ENCODE assay signal across 23 cellular contexts in the genomic region with DNA sequence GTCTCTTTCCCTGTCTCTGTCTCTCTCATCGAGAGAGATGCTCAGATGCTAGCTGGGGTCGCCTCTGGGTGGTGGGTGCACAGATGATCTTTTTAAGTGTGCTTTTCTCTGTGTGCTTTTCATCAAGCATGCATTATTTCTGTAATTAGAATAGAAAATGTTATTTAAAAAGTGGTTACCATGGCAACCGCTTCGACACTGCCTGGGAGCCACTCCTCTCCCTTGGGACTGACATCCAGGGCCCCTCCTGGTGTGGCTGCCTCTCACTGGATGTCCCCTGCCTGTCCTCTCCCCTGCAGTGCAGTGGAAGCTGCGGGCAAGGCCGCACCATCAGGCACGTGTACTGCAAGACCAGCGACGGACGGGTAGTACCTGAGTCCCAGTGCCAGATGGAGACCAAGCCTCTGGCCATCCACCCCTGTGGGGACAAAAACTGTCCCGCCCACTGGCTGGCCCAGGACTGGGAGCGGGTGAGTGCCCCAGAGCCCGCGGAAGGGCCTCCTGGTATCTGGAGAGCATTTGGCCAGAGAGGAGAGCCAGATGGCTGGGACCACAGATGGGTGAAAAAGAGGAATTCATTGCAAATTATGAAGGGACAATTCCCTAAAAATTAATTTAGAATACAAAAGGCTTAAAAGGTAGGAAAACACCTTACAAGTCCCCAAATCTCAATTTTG. TPM values are rescaled to one million over a fixed set of nuclear protein-coding genes. Genes with fewer than 3 reads are reported as not detected.
"Had no signal": no experiment of that assay in that cellular context is flagged by ENCODE, and none has a peak within 500 bp of the region (broad histone marks: within the 10 kb centered on the region; RNA-seq: fewer than 3 reads in every experiment).

No MANE protein-coding gene starts in this region.

- H3K27me3 Mint-ChIP-seq: activated naive CD8-positive, alpha-beta T cell treated with anti-CD3 and anti-CD28 coated beads for 36 hours; stimulated activated naive CD8-positive, alpha-beta T cell treated with anti-CD3 and anti-CD28 coated beads, Interleukin-15, amount 100 ng/mL, for 72 hours had no signal

- ATAC-seq: activated T-cell treated with anti-CD3 and anti-CD28 coated beads, Interleukin-2, amount 50 U/mL, for 4 hours; natural killer cell; sciatic nerve; stimulated activated effector memory CD8-positive, alpha-beta T cell treated with anti-CD3 and anti-CD28 coated beads, Interleukin-12 subunit alpha, Interleukin-12 subunit beta, amount 100 ng/mL, for 72 hours; stimulated activated naive CD8-positive, alpha-beta T cell treated with anti-CD3 and anti-CD28 coated beads, Interleukin-15, amount 100 ng/mL, for 72 hours had no signal

- DNase-seq: activated CD8-positive, alpha-beta memory T cell treated with anti-CD3 and anti-CD28 coated beads for 24 hours; activated CD8-positive, alpha-beta memory T cell treated with anti-CD3 and anti-CD28 coated beads, Interleukin-2, amount 50 U/mL, for 4 hours; activated naive CD4-positive, alpha-beta T cell treated with Interleukin-2 at 50 U/mL for 16 hours; activated naive CD8-positive, alpha-beta T cell treated with anti-CD3 and anti-CD28 coated beads for 36 hours; activated T-cell treated with anti-CD3 and anti-CD28 coated beads, Interleukin-2, amount 50 U/mL, for 4 hours; hypothalamus; left ventricle myocardium inferior; natural killer cell; posterior cingulate gyrus; small intestine; stimulated activated CD4-positive, alpha-beta T cell treated with anti-CD3 and anti-CD28 coated beads, Interleukin-2, amount 100 ng/mL, for 24 hours; stimulated activated naive CD8-positive, alpha-beta T cell treated with anti-CD3 and anti-CD28 coated beads, Interleukin-15, amount 100 ng/mL, for 72 hours had no signal

- H3K4me3 Mint-ChIP-seq: activated naive CD8-positive, alpha-beta T cell treated with anti-CD3 and anti-CD28 coated beads for 36 hours; activated T-cell treated with anti-CD3 and anti-CD28 coated beads, Interleukin-2, amount 50 U/mL, for 4 hours; central memory CD8-positive, alpha-beta T cell; mesothelial cell of epicardium; natural killer cell; stimulated activated effector memory CD8-positive, alpha-beta T cell treated with anti-CD3 and anti-CD28 coated beads, Interleukin-12 subunit alpha, Interleukin-12 subunit beta, amount 100 ng/mL, for 72 hours; stimulated activated naive CD8-positive, alpha-beta T cell treated with anti-CD3 and anti-CD28 coated beads, Interleukin-15, amount 100 ng/mL, for 72 hours had no signal

- H3K9me3 Mint-ChIP-seq: activated naive CD8-positive, alpha-beta T cell treated with anti-CD3 and anti-CD28 coated beads for 36 hours; activated T-cell treated with anti-CD3 and anti-CD28 coated beads, Interleukin-2, amount 50 U/mL, for 4 hours; activated T-helper 2 cell treated with anti-CD3 and anti-CD28 coated beads, Interferon-gamma antibody, Interleukin-2, Interleukin-4, amounts not matched to agents 10 μg/mL and 5 μg/mL and 100 μg/mL, durations not matched to agents 14 hours and 24 hours and 36 hours; central memory CD8-positive, alpha-beta T cell; mesothelial cell of epicardium; natural killer cell; stimulated activated effector memory CD8-positive, alpha-beta T cell treated with anti-CD3 and anti-CD28 coated beads, Interleukin-12 subunit alpha, Interleukin-12 subunit beta, amount 100 ng/mL, for 72 hours; stimulated activated naive CD8-positive, alpha-beta T cell treated with anti-CD3 and anti-CD28 coated beads, Interleukin-15, amount 100 ng/mL, for 72 hours had no signal

- H3K27ac Mint-ChIP-seq: activated naive CD8-positive, alpha-beta T cell treated with anti-CD3 and anti-CD28 coated beads for 36 hours; activated T-helper 2 cell treated with anti-CD3 and anti-CD28 coated beads, Interferon-gamma antibody, Interleukin-2, Interleukin-4, amounts not matched to agents 10 μg/mL and 5 μg/mL and 100 μg/mL, durations not matched to agents 14 hours and 24 hours and 36 hours; mesothelial cell of epicardium; natural killer cell; stimulated activated effector memory CD8-positive, alpha-beta T cell treated with anti-CD3 and anti-CD28 coated beads, Interleukin-12 subunit alpha, Interleukin-12 subunit beta, amount 100 ng/mL, for 72 hours; stimulated activated naive CD8-positive, alpha-beta T cell treated with anti-CD3 and anti-CD28 coated beads, Interleukin-15, amount 100 ng/mL, for 72 hours had no signal

- H3K36me3 Mint-ChIP-seq: activated naive CD8-positive, alpha-beta T cell treated with anti-CD3 and anti-CD28 coated beads for 36 hours; mesothelial cell of epicardium; natural killer cell had no signal

- H3K4me1 Mint-ChIP-seq: activated naive CD8-positive, alpha-beta T cell treated with anti-CD3 and anti-CD28 coated beads for 36 hours; central memory CD8-positive, alpha-beta T cell; natural killer cell; stimulated activated effector memory CD8-positive, alpha-beta T cell treated with anti-CD3 and anti-CD28 coated beads, Interleukin-12 subunit alpha, Interleukin-12 subunit beta, amount 100 ng/mL, for 72 hours; stimulated activated naive CD8-positive, alpha-beta T cell treated with anti-CD3 and anti-CD28 coated beads, Interleukin-15, amount 100 ng/mL, for 72 hours had no signal

RNA-seq across cellular contexts. Expression of a gene that starts 34.7 kb away (rescaled TPM):
- total RNA-seq: activated T-helper 2 cell treated with anti-CD3 and anti-CD28 coated beads, Interferon-gamma antibody, Interleukin-2, Interleukin-4, amounts not matched to agents 10 μg/mL and 5 μg/mL and 100 μg/mL, durations not matched to agents 14 hours and 24 hours and 36 hours; natural killer cell had no signal

RNA-seq across cellular contexts. Expression of a gene that starts 39.9 kb away (rescaled TPM):
- total RNA-seq: activated naive CD8-positive, alpha-beta T cell treated with anti-CD3 and anti-CD28 coated beads for 36 hours; activated T-cell treated with anti-CD3 and anti-CD28 coated beads, Interleukin-2, amount 50 U/mL, for 4 hours; activated T-helper 2 cell treated with anti-CD3 and anti-CD28 coated beads, Interferon-gamma antibody, Interleukin-2, Interleukin-4, amounts not matched to agents 10 μg/mL and 5 μg/mL and 100 μg/mL, durations not matched to agents 14 hours and 24 hours and 36 hours; astrocyte; breast epithelium; esophagus muscularis mucosa; left ventricle myocardium inferior; lung microvascular endothelial cell; natural killer cell; sciatic nerve; suprapubic skin had no signal

RNA-seq across cellular contexts. Expression of a gene that starts 44.5 kb away (rescaled TPM):
- total RNA-seq: activated naive CD8-positive, alpha-beta T cell treated with anti-CD3 and anti-CD28 coated beads for 36 hours; activated T-cell treated with anti-CD3 and anti-CD28 coated beads, Interleukin-2, amount 50 U/mL, for 4 hours; activated T-helper 2 cell treated with anti-CD3 and anti-CD28 coated beads, Interferon-gamma antibody, Interleukin-2, Interleukin-4, amounts not matched to agents 10 μg/mL and 5 μg/mL and 100 μg/mL, durations not matched to agents 14 hours and 24 hours and 36 hours; astrocyte; breast epithelium; esophagus muscularis mucosa; frontal cortex; left ventricle myocardium inferior; lung microvascular endothelial cell; mesothelial cell of epicardium; natural killer cell; sciatic nerve; suprapubic skin had no signal
